In genomic region chr6:83609248-83609647, GRCh38 we compare ENCODE assay signal across 14 cellular contexts.
"Had no signal": no experiment of that assay in that cellular context is flagged by ENCODE, and none has a peak within 500 bp of the region (broad histone marks: within the 10 kb centered on the region; RNA-seq: fewer than 3 reads in every experiment).

No MANE protein-coding gene starts in this region.

- H3K9me3 ChIP-seq: body of pancreas, gastrocnemius medialis, heart right ventricle, right atrium auricular region had no signal

- DNase-seq: activated CD4-positive, alpha-beta T cell treated with anti-CD3 and anti-CD28 coated beads, Interleukin-2, amount 50 U/mL, for 4 hours; activated T-cell treated with anti-CD3 and anti-CD28 coated beads, Interleukin-2, amount 50 U/mL, for 1 hour; body of pancreas; central memory CD4-positive, alpha-beta T cell; cortex of kidney; effector CD8-positive, alpha-beta T cell; gastrocnemius medialis; heart right ventricle; natural killer cell had no signal

- H3K4me3 ChIP-seq: body of pancreas, gastrocnemius medialis, heart right ventricle, right atrium auricular region, skin epidermis had no signal

- H3K27ac Mint-ChIP-seq: activated naive CD4-positive, alpha-beta T cell treated with anti-CD3 and anti-CD28 coated beads, Interleukin-2, amount 50 U/mL, for 24 hours; memory B cell; natural killer cell had no signal

- ATAC-seq: body of pancreas, gastrocnemius medialis, heart right ventricle, left lobe of liver, natural killer cell had no signal

- H3K4me1 ChIP-seq: body of pancreas, gastrocnemius medialis, heart right ventricle, right atrium auricular region had no signal

- H3K4me1 Mint-ChIP-seq: activated naive CD4-positive, alpha-beta T cell treated with anti-CD3 and anti-CD28 coated beads, Interleukin-2, amount 50 U/mL, for 24 hours; memory B cell; natural killer cell had no signal

- H3K36me3 ChIP-seq: gastrocnemius medialis, heart right ventricle, right atrium auricular region had no signal

- H3K36me3 Mint-ChIP-seq: activated naive CD4-positive, alpha-beta T cell treated with anti-CD3 and anti-CD28 coated beads, Interleukin-2, amount 50 U/mL, for 24 hours; memory B cell; natural killer cell had no signal

- H3K27me3 Mint-ChIP-seq: memory B cell had no signal

- H3K4me3 Mint-ChIP-seq: activated naive CD4-positive, alpha-beta T cell treated with anti-CD3 and anti-CD28 coated beads, Interleukin-2, amount 50 U/mL, for 24 hours; memory B cell; natural killer cell had no signal

- H3K27me3 ChIP-seq: body of pancreas, gastrocnemius medialis, heart right ventricle, right atrium auricular region had no signal

- H3K27ac ChIP-seq: body of pancreas, gastrocnemius medialis, heart right ventricle, right atrium auricular region, skin epidermis had no signal

- H3K9me3 Mint-ChIP-seq: activated naive CD4-positive, alpha-beta T cell treated with anti-CD3 and anti-CD28 coated beads, Interleukin-2, amount 50 U/mL, for 24 hours; memory B cell; natural killer cell had no signal
